38 cellular contexts compared by ENCODE assay signal in genomic region chrX:37876716-37877115, GRCh38.
"Had no signal": no experiment of that assay in that cellular context is flagged by ENCODE, and none has a peak within 500 bp of the region (broad histone marks: within the 10 kb centered on the region; RNA-seq: fewer than 3 reads in every experiment).

No MANE protein-coding gene starts in this region.

- H3K4me3 ChIP-seq: adrenal gland, ascending aorta, body of pancreas, breast epithelium, cardiac muscle cell had no signal

- H3K27me3 ChIP-seq: ascending aorta, body of pancreas, brain microvascular endothelial cell, cardiac muscle cell had no signal

- H3K9me3 Mint-ChIP-seq: activated naive CD4-positive, alpha-beta T cell treated with anti-CD3 and anti-CD28 coated beads for 36 hours; activated naive CD4-positive, alpha-beta T cell treated with anti-CD3 and anti-CD28 coated beads, Interleukin-2, amount 10 ng/mL, durations not matched to agents 7 days and 5 days; activated naive CD4-positive, alpha-beta T cell treated with anti-CD3 and anti-CD28 coated beads, Interleukin-2, amount 50 U/mL, for 24 hours; activated naive CD4-positive, alpha-beta T cell treated with anti-CD3 and anti-CD28 coated beads, Interleukin-2, amount 50 U/mL, for 72 hours; activated naive CD8-positive, alpha-beta T cell treated with anti-CD3 and anti-CD28 coated beads for 36 hours; activated naive CD8-positive, alpha-beta T cell treated with anti-CD3 and anti-CD28 coated beads, Interleukin-2, amount 10 ng/mL, durations not matched to agents 7 days and 5 days; activated naive CD8-positive, alpha-beta T cell treated with anti-CD3 and anti-CD28 coated beads, Interleukin-2, amount 50 U/mL, for 24 hours; activated T-cell treated with anti-CD3 and anti-CD28 coated beads, Interleukin-2, amount 50 U/mL, for 24 hours; activated T-cell treated with anti-CD3 and anti-CD28 coated beads, Interleukin-2, amount 50 U/mL, for 4 hours; activated T-cell treated with anti-CD3 and anti-CD28 coated beads, Interleukin-2, amount 50 U/mL, for 72 hours; activated T-helper 1 cell treated with anti-CD3 and anti-CD28 coated beads, Interleukin-12 subunit alpha, Interleukin-12 subunit beta, Interleukin-2, Interleukin-4 antibody, amounts not matched to agents 30 ng/mL and 10 ng/mL and 1 ng/mL, durations not matched to agents 14 hours and 24 hours and 36 hours; activated T-helper 17 cell treated with anti-CD3 and anti-CD28 coated beads, Interleukin-2, amount 50 U/mL, for 72 hours; activated T-helper 2 cell treated with anti-CD3 and anti-CD28 coated beads, Interferon-gamma antibody, Interleukin-2, Interleukin-4, amounts not matched to agents 10 μg/mL and 5 μg/mL and 100 μg/mL, durations not matched to agents 14 hours and 24 hours and 36 hours; central memory CD8-positive, alpha-beta T cell had no signal

- H3K4me1 Mint-ChIP-seq: activated naive CD4-positive, alpha-beta T cell treated with anti-CD3 and anti-CD28 coated beads, Interleukin-2, amount 10 ng/mL, durations not matched to agents 7 days and 5 days; activated naive CD4-positive, alpha-beta T cell treated with anti-CD3 and anti-CD28 coated beads, Interleukin-2, amount 50 U/mL, for 24 hours; activated naive CD8-positive, alpha-beta T cell treated with anti-CD3 and anti-CD28 coated beads for 36 hours; activated naive CD8-positive, alpha-beta T cell treated with anti-CD3 and anti-CD28 coated beads, Interleukin-2, amount 10 ng/mL, durations not matched to agents 7 days and 5 days; activated naive CD8-positive, alpha-beta T cell treated with anti-CD3 and anti-CD28 coated beads, Interleukin-2, amount 50 U/mL, for 24 hours; activated T-helper 17 cell treated with anti-CD3 and anti-CD28 coated beads, Interleukin-2, amount 50 U/mL, for 72 hours; brain; central memory CD8-positive, alpha-beta T cell had no signal

- ATAC-seq: activated naive CD4-positive, alpha-beta T cell treated with anti-CD3 and anti-CD28 coated beads, Interleukin-2, amount 50 U/mL, for 72 hours; activated naive CD8-positive, alpha-beta T cell treated with anti-CD3 and anti-CD28 coated beads, Interleukin-2, amount 50 U/mL, for 24 hours; activated T-cell treated with anti-CD3 and anti-CD28 coated beads, Interleukin-2, amount 50 U/mL, for 4 hours; activated T-cell treated with anti-CD3 and anti-CD28 coated beads, Interleukin-2, amount 50 U/mL, for 72 hours; activated T-helper 17 cell treated with anti-CD3 and anti-CD28 coated beads, Interleukin-2, amount 50 U/mL, for 72 hours; body of pancreas had no signal

- H3K27ac ChIP-seq: adrenal gland, ascending aorta, body of pancreas, brain microvascular endothelial cell, breast epithelium, cardiac muscle cell had no signal

- H3K27me3 Mint-ChIP-seq: activated naive CD4-positive, alpha-beta T cell treated with anti-CD3 and anti-CD28 coated beads, Interleukin-2, amount 50 U/mL, for 24 hours; activated naive CD8-positive, alpha-beta T cell; activated naive CD8-positive, alpha-beta T cell treated with anti-CD3 and anti-CD28 coated beads for 36 hours; activated T-helper 17 cell treated with anti-CD3 and anti-CD28 coated beads, Interleukin-2, amount 50 U/mL, for 72 hours had no signal

- FAIRE-seq: bronchial epithelial cell had no signal

- H3K27ac Mint-ChIP-seq: activated naive CD4-positive, alpha-beta T cell treated with anti-CD3 and anti-CD28 coated beads for 36 hours; activated naive CD4-positive, alpha-beta T cell treated with anti-CD3 and anti-CD28 coated beads, Interleukin-2, amount 10 ng/mL, durations not matched to agents 7 days and 5 days; activated naive CD4-positive, alpha-beta T cell treated with anti-CD3 and anti-CD28 coated beads, Interleukin-2, amount 50 U/mL, for 24 hours; activated naive CD8-positive, alpha-beta T cell; activated naive CD8-positive, alpha-beta T cell treated with anti-CD3 and anti-CD28 coated beads for 36 hours; activated naive CD8-positive, alpha-beta T cell treated with anti-CD3 and anti-CD28 coated beads, Interleukin-2, amount 10 ng/mL, durations not matched to agents 7 days and 5 days; activated naive CD8-positive, alpha-beta T cell treated with anti-CD3 and anti-CD28 coated beads, Interleukin-2, amount 50 U/mL, for 24 hours; activated T-cell treated with anti-CD3 and anti-CD28 coated beads, Interleukin-2, amount 50 U/mL, for 24 hours; activated T-cell treated with anti-CD3 and anti-CD28 coated beads, Interleukin-2, amount 50 U/mL, for 72 hours; activated T-helper 1 cell treated with anti-CD3 and anti-CD28 coated beads, Interleukin-12 subunit alpha, Interleukin-12 subunit beta, Interleukin-2, Interleukin-4 antibody, amounts not matched to agents 30 ng/mL and 10 ng/mL and 1 ng/mL, durations not matched to agents 14 hours and 24 hours and 36 hours; activated T-helper 17 cell treated with anti-CD3 and anti-CD28 coated beads, Interleukin-2, amount 50 U/mL, for 72 hours; activated T-helper 2 cell treated with anti-CD3 and anti-CD28 coated beads, Interferon-gamma antibody, Interleukin-2, Interleukin-4, amounts not matched to agents 10 μg/mL and 5 μg/mL and 100 μg/mL, durations not matched to agents 14 hours and 24 hours and 36 hours; brain had no signal

- H3K4me3 Mint-ChIP-seq: activated naive CD4-positive, alpha-beta T cell treated with anti-CD3 and anti-CD28 coated beads for 36 hours; activated naive CD4-positive, alpha-beta T cell treated with anti-CD3 and anti-CD28 coated beads, Interleukin-2, amount 10 ng/mL, durations not matched to agents 7 days and 5 days; activated naive CD4-positive, alpha-beta T cell treated with anti-CD3 and anti-CD28 coated beads, Interleukin-2, amount 50 U/mL, for 24 hours; activated naive CD8-positive, alpha-beta T cell; activated naive CD8-positive, alpha-beta T cell treated with anti-CD3 and anti-CD28 coated beads for 36 hours; activated naive CD8-positive, alpha-beta T cell treated with anti-CD3 and anti-CD28 coated beads, Interleukin-2, amount 10 ng/mL, durations not matched to agents 7 days and 5 days; activated naive CD8-positive, alpha-beta T cell treated with anti-CD3 and anti-CD28 coated beads, Interleukin-2, amount 50 U/mL, for 24 hours; activated T-cell treated with anti-CD3 and anti-CD28 coated beads, Interleukin-2, amount 50 U/mL, for 24 hours; activated T-cell treated with anti-CD3 and anti-CD28 coated beads, Interleukin-2, amount 50 U/mL, for 4 hours; activated T-cell treated with anti-CD3 and anti-CD28 coated beads, Interleukin-2, amount 50 U/mL, for 72 hours; activated T-helper 1 cell treated with anti-CD3 and anti-CD28 coated beads, Interleukin-12 subunit alpha, Interleukin-12 subunit beta, Interleukin-2, Interleukin-4 antibody, amounts not matched to agents 30 ng/mL and 10 ng/mL and 1 ng/mL, durations not matched to agents 14 hours and 24 hours and 36 hours; activated T-helper 17 cell treated with anti-CD3 and anti-CD28 coated beads, Interleukin-2, amount 50 U/mL, for 72 hours; brain; central memory CD8-positive, alpha-beta T cell had no signal

- DNase-seq: activated effector memory CD4-positive, alpha-beta T cell treated with anti-CD3 and anti-CD28 coated beads, Interleukin-2, amount 50 U/mL, for 16 hours; activated effector memory CD4-positive, alpha-beta T cell treated with Interleukin-2 at 50 U/mL for 16 hours; activated gamma-delta T cell; activated gamma-delta T cell treated with Interleukin-2 at 50 U/mL for 16 hours; activated naive CD4-positive, alpha-beta T cell; activated naive CD4-positive, alpha-beta T cell treated with anti-CD3 and anti-CD28 coated beads for 36 hours; activated naive CD4-positive, alpha-beta T cell treated with anti-CD3 and anti-CD28 coated beads, Interleukin-2, amount 10 ng/mL, durations not matched to agents 7 days and 5 days; activated naive CD4-positive, alpha-beta T cell treated with anti-CD3 and anti-CD28 coated beads, Interleukin-2, amount 50 U/mL, for 16 hours; activated naive CD4-positive, alpha-beta T cell treated with Interleukin-2 at 50 U/mL for 16 hours; activated naive CD8-positive, alpha-beta T cell treated with anti-CD3 and anti-CD28 coated beads for 36 hours; activated naive CD8-positive, alpha-beta T cell treated with anti-CD3 and anti-CD28 coated beads, Interleukin-2, amount 10 ng/mL, durations not matched to agents 7 days and 5 days; activated naive CD8-positive, alpha-beta T cell treated with anti-CD3 and anti-CD28 coated beads, Interleukin-2, amount 50 U/mL, for 24 hours; activated T-cell treated with anti-CD3 and anti-CD28 coated beads, Interleukin-2, amount 50 U/mL, for 24 hours; activated T-cell treated with anti-CD3 and anti-CD28 coated beads, Interleukin-2, amount 50 U/mL, for 4 hours; activated T-cell treated with anti-CD3 and anti-CD28 coated beads, Interleukin-2, amount 50 U/mL, for 48 hours; activated T-cell treated with anti-CD3 and anti-CD28 coated beads, Interleukin-2, amount 50 U/mL, for 72 hours; adrenal gland; amniotic stem cell; amygdala; anterior cingulate cortex; aorta; body of pancreas; brain microvascular endothelial cell; caudate nucleus; central memory CD4-positive, alpha-beta T cell; cerebellar nuclear complex had no signal

- H3K36me3 Mint-ChIP-seq: activated naive CD4-positive, alpha-beta T cell treated with anti-CD3 and anti-CD28 coated beads, Interleukin-2, amount 10 ng/mL, durations not matched to agents 7 days and 5 days; activated naive CD4-positive, alpha-beta T cell treated with anti-CD3 and anti-CD28 coated beads, Interleukin-2, amount 50 U/mL, for 24 hours; activated naive CD4-positive, alpha-beta T cell treated with anti-CD3 and anti-CD28 coated beads, Interleukin-2, amount 50 U/mL, for 72 hours; activated naive CD8-positive, alpha-beta T cell; activated naive CD8-positive, alpha-beta T cell treated with anti-CD3 and anti-CD28 coated beads for 36 hours; activated naive CD8-positive, alpha-beta T cell treated with anti-CD3 and anti-CD28 coated beads, Interleukin-2, amount 10 ng/mL, durations not matched to agents 7 days and 5 days; brain had no signal

- H3K4me1 ChIP-seq: adrenal gland, ascending aorta, body of pancreas, breast epithelium had no signal

- H3K36me3 ChIP-seq: adrenal gland, ascending aorta, brain microvascular endothelial cell, breast epithelium, cardiac muscle cell had no signal

- H3K9me3 ChIP-seq: adrenal gland, ascending aorta, body of pancreas, breast epithelium had no signal
